19 cellular contexts compared by ENCODE assay signal in the genomic region with DNA sequence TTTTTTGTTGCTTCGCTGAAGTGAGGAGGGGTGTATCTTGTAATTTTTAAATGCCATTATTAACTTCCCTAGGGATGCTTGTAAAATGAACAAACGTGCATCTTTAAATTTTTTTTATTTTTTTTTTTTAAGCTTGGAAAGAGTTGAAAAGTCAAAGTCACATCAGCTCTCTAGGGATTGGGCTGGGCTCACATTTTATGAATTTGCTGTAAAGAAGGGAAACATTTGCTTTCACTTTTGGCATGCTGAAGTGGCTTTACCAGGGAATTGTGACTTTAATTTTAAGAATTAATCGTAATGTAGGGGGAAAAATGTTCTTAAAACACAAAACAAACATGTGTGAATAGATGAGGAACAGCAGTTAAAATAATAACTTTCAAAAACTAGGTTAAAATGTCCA.
DNase-seq lines count a peak whose midpoint lies in the region; ATAC-seq and TF ChIP-seq lines count a peak whose summit lies in the region.
"Had no signal": no experiment of that assay in that cellular context is flagged by ENCODE, and none has a peak within 500 bp of the region (broad histone marks: within the 10 kb centered on the region; RNA-seq: fewer than 3 reads in every experiment).

No MANE protein-coding gene starts in this region.

- no peak overlapping the region for H3K4me3 Mint-ChIP-seq in activated naive CD8-positive, alpha-beta T cell treated with anti-CD3 and anti-CD28 coated beads for 36 hours
- H3K4me3 Mint-ChIP-seq: activated naive CD4-positive, alpha-beta T cell treated with anti-CD3 and anti-CD28 coated beads, Interleukin-2, amount 10 ng/mL, durations not matched to agents 7 days and 5 days; endodermal cell; H9; stimulated activated naive CD8-positive, alpha-beta T cell treated with anti-CD3 and anti-CD28 coated beads, Interleukin-15, Interleukin-2, amounts not matched to agents 100 ng/mL and 50 ng/mL, for 24 hours had no signal

- no peak overlapping the region for H3K9ac ChIP-seq in mammary epithelial cell (ENCODE audit: insufficient read depth, low read length)

- H3K9me3 ChIP-seq in breast epithelium = no peaks in the 10 kb centered on the region
- no peaks in the 10 kb centered on the region for H3K9me3 ChIP-seq in mammary epithelial cell (replicated peaks; ENCODE audit: insufficient read depth, low read length)
- H3K9me3 ChIP-seq in gastrocnemius medialis = no peaks in the 10 kb centered on the region

- H3K4me1 Mint-ChIP-seq in activated naive CD8-positive, alpha-beta T cell treated with anti-CD3 and anti-CD28 coated beads for 36 hours = no peaks in the 10 kb centered on the region
- H3K4me1 Mint-ChIP-seq: activated naive CD4-positive, alpha-beta T cell treated with anti-CD3 and anti-CD28 coated beads, Interleukin-2, amount 10 ng/mL, durations not matched to agents 7 days and 5 days had no signal

- ATAC-seq in gastrocnemius medialis = peak; percentile 28 to 43

- BruUV-seq in mammary epithelial cell (replicated peaks; lab: Mats Ljungman, UMichigan) = no TSS peak

- dilution Hi-C loops in mammary epithelial cell (cut with HindIII; ENCODE audit: low sequenced_read_pairs) = no loop called here

- H3K9me3 Mint-ChIP-seq in activated naive CD8-positive, alpha-beta T cell treated with anti-CD3 and anti-CD28 coated beads for 36 hours = no peaks in the 10 kb centered on the region
- H3K9me3 Mint-ChIP-seq: activated naive CD4-positive, alpha-beta T cell treated with anti-CD3 and anti-CD28 coated beads, Interleukin-2, amount 10 ng/mL, durations not matched to agents 7 days and 5 days; CD8-positive, alpha-beta memory T cell; endodermal cell; H9; stimulated activated naive CD8-positive, alpha-beta T cell treated with anti-CD3 and anti-CD28 coated beads, Interleukin-15, Interleukin-2, amounts not matched to agents 100 ng/mL and 50 ng/mL, for 24 hours had no signal

- intact Hi-C loops in breast epithelium (cut with DNase I; ENCODE audit: low total_unique reads) = no loop called here
- intact Hi-C loops in mammary epithelial cell (cut with micrococcal nuclease) = no loop called here
- intact Hi-C loops in gastrocnemius medialis (cut with DNase I; ENCODE audit: low total_unique reads) = no loop called here

- CTCF ChIA-PET in mammary epithelial cell (lab: Charles Lee; ENCODE audit: low non-redundant PET) = no interaction called here

- in situ Hi-C loops in mammary epithelial cell (cut with MboI; ENCODE audit: low sequenced_read_pairs in 2 of 2) (no loop called here), gastrocnemius medialis (cut with MboI; ENCODE audit: low sequenced_read_pairs in 4 of 4) (no loop called here)

- H3K27ac ChIP-seq in breast epithelium (peak overlapping the region; percentile 53 to 76), mammary epithelial cell (ENCODE audit: insufficient read depth, low read depth, low read length) (no peak overlapping the region), gastrocnemius medialis (peak overlapping the region; percentile 9 to 59 (median 32))
- H3K27ac ChIP-seq: brain microvascular endothelial cell had no signal

- H2AFZ ChIP-seq in mammary epithelial cell (ENCODE audit: low read depth, low read length) = no peak overlapping the region

- H3K36me3 ChIP-seq in breast epithelium = no peaks in the 10 kb centered on the region
- no peaks in the 10 kb centered on the region for H3K36me3 ChIP-seq in mammary epithelial cell (ENCODE audit: insufficient read depth, low read length)
- no peaks in the 10 kb centered on the region for H3K36me3 ChIP-seq in gastrocnemius medialis
- H3K36me3 ChIP-seq: brain microvascular endothelial cell had no signal

- no peaks in the 10 kb centered on the region for H3K4me1 ChIP-seq in breast epithelium
- no peaks in the 10 kb centered on the region for H3K4me1 ChIP-seq in mammary epithelial cell (ENCODE audit: insufficient read depth, low read length)
- H3K4me1 ChIP-seq in gastrocnemius medialis = peaks cover 25 to 26% of the 10 kb centered on the region in 2 donors

- H3K79me2 ChIP-seq in mammary epithelial cell (ENCODE audit: insufficient read depth, low read length) = peaks cover 65% of the 10 kb centered on the region

- no peaks in the 10 kb centered on the region for H3K36me3 Mint-ChIP-seq in activated naive CD8-positive, alpha-beta T cell treated with anti-CD3 and anti-CD28 coated beads for 36 hours
- H3K36me3 Mint-ChIP-seq: activated naive CD4-positive, alpha-beta T cell treated with anti-CD3 and anti-CD28 coated beads, Interleukin-2, amount 10 ng/mL, durations not matched to agents 7 days and 5 days; CD8-positive, alpha-beta memory T cell had no signal

- peaks cover 15% of the 10 kb centered on the region for H3K27me3 Mint-ChIP-seq in activated naive CD8-positive, alpha-beta T cell treated with anti-CD3 and anti-CD28 coated beads for 36 hours
- H3K27me3 Mint-ChIP-seq: stimulated activated naive CD8-positive, alpha-beta T cell treated with anti-CD3 and anti-CD28 coated beads, Interleukin-15, Interleukin-2, amounts not matched to agents 100 ng/mL and 50 ng/mL, for 24 hours had no signal

- TF ChIP-seq POLR2A in breast epithelium (IDR thresholded peaks at IDR 0.05) (no peak), gastrocnemius medialis (IDR thresholded peaks at IDR 0.05) (no peak)

- DNase-seq in breast epithelium (ENCODE audit: low spot score in 2 of 2) = no peak
- no peak for DNase-seq in mammary epithelial cell
- DNase-seq in fibroblast of the aortic adventitia (ENCODE audit: low read depth) = peak; percentile 83
- no peak for DNase-seq in gastrocnemius medialis
- DNase-seq in hippocampal formation (lab: John Stamatoyannopoulos, UW) = no peak
- DNase-seq in NAMALWA (ENCODE audit: low spot score) = no peak
- no peak for DNase-seq in activated naive CD8-positive, alpha-beta T cell treated with anti-CD3 and anti-CD28 coated beads for 36 hours
- DNase-seq in DMS153 (lab: John Stamatoyannopoulos, UW) = no peak
- DNase-seq: 8988T; activated CD4-positive, alpha-beta T cell treated with anti-CD3 and anti-CD28 coated beads for 48 hours; activated naive CD4-positive, alpha-beta T cell treated with anti-CD3 and anti-CD28 coated beads, Interleukin-2, amount 10 ng/mL, durations not matched to agents 7 days and 5 days; brain microvascular endothelial cell; CD8-positive, alpha-beta memory T cell; endodermal cell; H9; NCI-H2029; NCI-H524 treated with DMSO at 0.1 percent for 48 hours; stimulated activated CD4-positive, alpha-beta T cell treated with anti-CD3 and anti-CD28 coated beads, Interleukin-15, amount 100 ng/mL, for 24 hours had no signal

- H3K27me3 ChIP-seq in breast epithelium (no peaks in the 10 kb centered on the region), mammary epithelial cell (ENCODE audit: insufficient read depth, low read length) (no peaks in the 10 kb centered on the region), gastrocnemius medialis (no peaks in the 10 kb centered on the region)
- H3K27me3 ChIP-seq: brain microvascular endothelial cell had no signal

- H3K4me3 ChIP-seq in breast epithelium (no peak overlapping the region), mammary epithelial cell (replicated peaks in 1 of 3; ENCODE audit: insufficient read depth in 1 of 3, low read depth in 2 of 3, low read length in 3 of 3) (no peak overlapping the region), fibroblast of the aortic adventitia (ENCODE audit: low read depth, low read length) (no peak overlapping the region), gastrocnemius medialis (no peak overlapping the region)

- 96% methylated on average over 3 of the region's 3 CpGs for WGBS in mammary epithelial cell (ENCODE audit: low coverage, missing lambda C conversion rate)

- no peak overlapping the region for H3K27ac Mint-ChIP-seq in activated naive CD8-positive, alpha-beta T cell treated with anti-CD3 and anti-CD28 coated beads for 36 hours
- H3K27ac Mint-ChIP-seq: activated naive CD4-positive, alpha-beta T cell treated with anti-CD3 and anti-CD28 coated beads, Interleukin-2, amount 10 ng/mL, durations not matched to agents 7 days and 5 days; endodermal cell; H9; stimulated activated naive CD8-positive, alpha-beta T cell treated with anti-CD3 and anti-CD28 coated beads, Interleukin-15, Interleukin-2, amounts not matched to agents 100 ng/mL and 50 ng/mL, for 24 hours had no signal

- no peak for TF ChIP-seq CTCF in breast epithelium (IDR thresholded peaks at IDR 0.05)
- TF ChIP-seq CTCF in mammary epithelial cell (conservative IDR thresholded peaks at IDR 0.05 in 1 of 2, IDR thresholded peaks at IDR 0.05 in 1 of 2; ENCODE audit: extremely low read depth in 1 of 2, insufficient read depth in 1 of 2, low read depth in 1 of 2, low read length in 2 of 2) = no peak
- no peak for TF ChIP-seq CTCF in fibroblast of the aortic adventitia (IDR thresholded peaks at IDR 0.05; ENCODE audit: insufficient read depth, low read length)
- TF ChIP-seq CTCF in gastrocnemius medialis (IDR thresholded peaks at IDR 0.05 in 4 of 5, conservative IDR thresholded peaks at IDR 0.05 in 1 of 5) = no peak

- H4K20me1 ChIP-seq in mammary epithelial cell (ENCODE audit: insufficient read depth, low read length) = no peaks in the 10 kb centered on the region

- H3K4me2 ChIP-seq in mammary epithelial cell (ENCODE audit: insufficient read depth, low read depth, low read length) = no peak overlapping the region
